1 cellular context compared by ENCODE assay signal in genomic region chr7:150003304-150003810, GRCh38.
A peak's percentile ranks its signal among the peaks of the same experiment; 100 is the strongest.
TF ChIP-seq lines count a peak whose summit lies in the region.

No MANE protein-coding gene starts in this region.

TF ChIP-seq in K562, 482 proteins besides CTCF, POLR2A, EP300 and RAD21 (continued from another document):
- TF ChIP-seq USF1 (CRISPR knock-in tag; IDR thresholded peaks at IDR 0.05): 0 out of 2 replicates have a peak, but pooled peaks have one; percentile 3
